ENCODE assay signal across 11 cellular contexts in the genomic region with DNA sequence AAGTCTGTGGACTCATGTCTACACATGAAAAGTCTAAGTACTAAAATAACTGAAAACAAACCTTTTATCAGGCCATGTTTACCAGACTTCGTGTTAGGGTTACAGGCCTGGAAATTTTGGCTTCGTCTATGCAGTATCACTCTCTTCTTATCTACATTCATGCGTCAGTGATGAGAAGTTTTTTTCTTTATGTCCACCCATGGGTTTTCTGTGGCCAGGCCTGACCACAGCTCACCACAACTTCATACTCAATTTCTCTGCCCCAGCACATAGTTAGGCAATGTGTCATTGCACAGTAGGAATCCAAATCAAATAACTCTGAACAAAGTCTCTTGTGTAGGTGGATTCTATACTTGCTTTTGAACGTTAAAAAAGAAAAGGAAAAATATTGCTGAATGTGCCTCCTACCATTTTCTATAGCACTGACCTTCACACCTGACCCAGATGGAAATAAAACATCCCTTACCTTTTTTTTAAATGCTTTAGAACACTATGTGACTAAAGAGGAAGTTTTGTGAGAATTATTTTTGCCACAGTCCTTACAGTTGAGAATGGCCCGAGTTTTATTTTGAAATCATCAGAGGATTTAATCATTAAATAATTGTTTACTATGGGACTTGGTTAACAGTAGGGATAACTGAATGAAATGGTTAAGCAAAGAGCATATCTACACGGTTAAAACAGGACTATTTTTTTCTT.
DNase-seq lines count a peak whose midpoint lies in the region; ATAC-seq, FAIRE-seq and TF ChIP-seq lines count a peak whose summit lies in the region.
"Had no signal": no experiment of that assay in that cellular context is flagged by ENCODE, and none has a peak within 500 bp of the region (broad histone marks: within the 10 kb centered on the region; RNA-seq: fewer than 3 reads in every experiment).

No MANE protein-coding gene starts in this region.

- peak overlapping the region; percentile 34; the same call in 2 of the 3 replicates for H3K4me2 ChIP-seq in A549
- H3K4me2 ChIP-seq in Karpas-422 (ENCODE audit: low read depth, low read length, poor library complexity, severe bottlenecking) = no peak overlapping the region

- H3K4me1 ChIP-seq in A549 (no peaks in the 10 kb centered on the region), Karpas-422 (ENCODE audit: low read length) (no peaks in the 10 kb centered on the region), adrenal gland (replicated peaks in 1 of 2) (no peaks in the 10 kb centered on the region)
- H3K4me1 ChIP-seq: upper lobe of left lung had no signal

- intact Hi-C loops in adrenal gland (cut with DNase I) = no loop called here

- ATAC-seq in A549 (peak; percentile 56 to 61; a peak in 4 of 6 replicates), HG03095 (IDR thresholded peaks at IDR 0.05; ENCODE audit: unreplicated experiment) (no peak)
- peak; percentile 31 for ATAC-seq in activated T-helper 17 cell treated with anti-CD3 and anti-CD28 coated beads, Interleukin-2, amount 50 U/mL, for 72 hours (replicated peaks)

- no peaks in the 10 kb centered on the region; the same call in 1 of the 2 replicates for H3K9me2 ChIP-seq in Karpas-422 (replicated peaks; ENCODE audit: insufficient read depth, low read length)

- H3K9ac ChIP-seq in Karpas-422 (ENCODE audit: low read length) = no peak overlapping the region

- H3K27me3 ChIP-seq in Karpas-422 (ENCODE audit: low read length) (no peaks in the 10 kb centered on the region), adrenal gland (no peaks in the 10 kb centered on the region)
- H3K27me3 ChIP-seq: upper lobe of left lung had no signal

- FAIRE-seq in A549 (lab: Jason Lieb, UNC) = no peak

- H4K20me1 ChIP-seq in Karpas-422 (ENCODE audit: insufficient read depth, low read depth, low read length) = no peaks in the 10 kb centered on the region

- DNase-seq in A549 (ENCODE audit: low read depth in 1 of 2, low spot score in 1 of 2) (peak in 1 of 2 experiments; percentile 30), HS-5 (ENCODE audit: low read depth) (peak; percentile 91), islet precursor cell (peak; percentile 60), Karpas-422 (no peak), SHP77 (lab: John Stamatoyannopoulos, UW) (no peak), adrenal gland (no peak)
- DNase-seq: MV-4-11, upper lobe of left lung had no signal

- TF ChIP-seq POLR2A in A549 (IDR thresholded peaks at IDR 0.05; ENCODE audit: low read length) (no peak), adrenal gland (IDR thresholded peaks at IDR 0.05) (no peak)

- H3K27ac Mint-ChIP-seq in activated T-helper 17 cell treated with anti-CD3 and anti-CD28 coated beads, Interleukin-2, amount 50 U/mL, for 72 hours = no peak overlapping the region
- H3K27ac Mint-ChIP-seq: activated T-helper 1 cell treated with anti-CD3 and anti-CD28 coated beads, Interleukin-12 subunit alpha, Interleukin-12 subunit beta, Interleukin-2, Interleukin-4 antibody, amounts not matched to agents 30 ng/mL and 10 ng/mL and 1 ng/mL, durations not matched to agents 14 hours and 24 hours and 36 hours had no signal

- TF ChIP-seq EP300 in A549 (IDR thresholded peaks at IDR 0.05) = no peak

- 14% methylated on average over 6 of the region's 6 CpGs for WGBS in A549 (ENCODE audit: missing lambda C conversion rate)
- WGBS in adrenal gland, 4 donors = 55 to 58% (median 56%) methylated on average over 6 of the region's 6 CpGs

- no peak overlapping the region for H3K4me3 Mint-ChIP-seq in activated T-helper 17 cell treated with anti-CD3 and anti-CD28 coated beads, Interleukin-2, amount 50 U/mL, for 72 hours
- H3K4me3 Mint-ChIP-seq: activated T-helper 1 cell treated with anti-CD3 and anti-CD28 coated beads, Interleukin-12 subunit alpha, Interleukin-12 subunit beta, Interleukin-2, Interleukin-4 antibody, amounts not matched to agents 30 ng/mL and 10 ng/mL and 1 ng/mL, durations not matched to agents 14 hours and 24 hours and 36 hours had no signal

- no peak overlapping the region for H2AFZ ChIP-seq in Karpas-422 (ENCODE audit: low read length)

- no peaks in the 10 kb centered on the region for H3K36me3 Mint-ChIP-seq in activated T-helper 17 cell treated with anti-CD3 and anti-CD28 coated beads, Interleukin-2, amount 50 U/mL, for 72 hours (ENCODE audit: low read depth)

- no peaks in the 10 kb centered on the region for H3K4me1 Mint-ChIP-seq in activated T-helper 17 cell treated with anti-CD3 and anti-CD28 coated beads, Interleukin-2, amount 50 U/mL, for 72 hours

- POLR2A ChIA-PET in A549 (lab: Yijun Ruan, JAX) = no interaction called here

- H3K4me3 ChIP-seq in A549 (no peak overlapping the region), Karpas-422 (ENCODE audit: low read length) (no peak overlapping the region), adrenal gland (no peak overlapping the region)
- H3K4me3 ChIP-seq: upper lobe of left lung had no signal

- CTCF ChIA-PET in A549 (lab: Yijun Ruan, JAX) = no interaction called here

- H3K36me3 ChIP-seq in Karpas-422 (ENCODE audit: insufficient read depth, low read length) = no peaks in the 10 kb centered on the region
- no peaks in the 10 kb centered on the region for H3K36me3 ChIP-seq in adrenal gland (replicated peaks in 1 of 2)
- H3K36me3 ChIP-seq: upper lobe of left lung had no signal

- no peaks in the 10 kb centered on the region for H3K27me3 Mint-ChIP-seq in activated T-helper 17 cell treated with anti-CD3 and anti-CD28 coated beads, Interleukin-2, amount 50 U/mL, for 72 hours

- H3K27ac ChIP-seq in A549 (no peak overlapping the region), Karpas-422 (ENCODE audit: low read length) (no peak overlapping the region), adrenal gland (no peak overlapping the region)
- H3K27ac ChIP-seq: upper lobe of left lung had no signal

- no peaks in the 10 kb centered on the region for H3K79me2 ChIP-seq in Karpas-422 (ENCODE audit: low read length)

- TF ChIP-seq CTCF in A549 (IDR thresholded peaks at IDR 0.05) (no peak), adrenal gland (IDR thresholded peaks at IDR 0.05) (no peak)

- no peak for TF ChIP-seq RAD21 in A549 (conservative IDR thresholded peaks at IDR 0.05 in 1 of 2, IDR thresholded peaks at IDR 0.05 in 1 of 2)

- no peaks in the 10 kb centered on the region for H3K9me3 ChIP-seq in A549
- no peaks in the 10 kb centered on the region for H3K9me3 ChIP-seq in Karpas-422 (ENCODE audit: low read length)
- H3K9me3 ChIP-seq in adrenal gland (replicated peaks in 1 of 3) = no peaks in the 10 kb centered on the region
- H3K9me3 ChIP-seq: upper lobe of left lung had no signal

- no peaks in the 10 kb centered on the region for H3K9me3 Mint-ChIP-seq in activated T-helper 17 cell treated with anti-CD3 and anti-CD28 coated beads, Interleukin-2, amount 50 U/mL, for 72 hours
- H3K9me3 Mint-ChIP-seq: activated T-helper 1 cell treated with anti-CD3 and anti-CD28 coated beads, Interleukin-12 subunit alpha, Interleukin-12 subunit beta, Interleukin-2, Interleukin-4 antibody, amounts not matched to agents 30 ng/mL and 10 ng/mL and 1 ng/mL, durations not matched to agents 14 hours and 24 hours and 36 hours had no signal

TF ChIP-seq in A549, 52 proteins besides CTCF, POLR2A, EP300 and RAD21:
- no peak for TF ChIP-seq ESRRA (IDR thresholded peaks at IDR 0.05; ENCODE audit: borderline replicate concordance, low read length)
- TF ChIP-seq NR3C1 (IDR thresholded peaks at IDR 0.05) = no peak
- TF ChIP-seq, protein P1, sequence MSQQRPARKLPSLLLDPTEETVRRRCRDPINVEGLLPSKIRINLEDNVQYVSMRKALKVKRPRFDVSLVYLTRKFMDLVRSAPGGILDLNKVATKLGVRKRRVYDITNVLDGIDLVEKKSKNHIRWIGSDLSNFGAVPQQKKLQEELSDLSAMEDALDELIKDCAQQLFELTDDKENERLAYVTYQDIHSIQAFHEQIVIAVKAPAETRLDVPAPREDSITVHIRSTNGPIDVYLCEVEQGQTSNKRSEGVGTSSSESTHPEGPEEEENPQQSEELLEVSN (IDR thresholded peaks at IDR 0.05; ENCODE audit: borderline replicate concordance, low read depth) = no peak
- TF ChIP-seq TP53 (CRISPR knock-in tag; IDR thresholded peaks at IDR 0.05) = no peak
- TF ChIP-seq FOSB (CRISPR knock-in tag; IDR thresholded peaks at IDR 0.05) = no peak
- no peak for TF ChIP-seq NFE2L2 (conservative IDR thresholded peaks at IDR 0.05; ENCODE audit: low read length)
- no peak for TF ChIP-seq RARB (CRISPR knock-in tag; IDR thresholded peaks at IDR 0.05)
- TF ChIP-seq SREBF2 (IDR thresholded peaks at IDR 0.05) = no peak
- no peak for TF ChIP-seq PHF8 (IDR thresholded peaks at IDR 0.05; ENCODE audit: borderline replicate concordance, low read depth)
- TF ChIP-seq KDM5A (IDR thresholded peaks at IDR 0.05) = no peak
- TF ChIP-seq ZNF302 (CRISPR knock-in tag; IDR thresholded peaks at IDR 0.05) = no peak
- TF ChIP-seq CEBPB (IDR thresholded peaks at IDR 0.05) = no peak
- TF ChIP-seq, protein P2, sequence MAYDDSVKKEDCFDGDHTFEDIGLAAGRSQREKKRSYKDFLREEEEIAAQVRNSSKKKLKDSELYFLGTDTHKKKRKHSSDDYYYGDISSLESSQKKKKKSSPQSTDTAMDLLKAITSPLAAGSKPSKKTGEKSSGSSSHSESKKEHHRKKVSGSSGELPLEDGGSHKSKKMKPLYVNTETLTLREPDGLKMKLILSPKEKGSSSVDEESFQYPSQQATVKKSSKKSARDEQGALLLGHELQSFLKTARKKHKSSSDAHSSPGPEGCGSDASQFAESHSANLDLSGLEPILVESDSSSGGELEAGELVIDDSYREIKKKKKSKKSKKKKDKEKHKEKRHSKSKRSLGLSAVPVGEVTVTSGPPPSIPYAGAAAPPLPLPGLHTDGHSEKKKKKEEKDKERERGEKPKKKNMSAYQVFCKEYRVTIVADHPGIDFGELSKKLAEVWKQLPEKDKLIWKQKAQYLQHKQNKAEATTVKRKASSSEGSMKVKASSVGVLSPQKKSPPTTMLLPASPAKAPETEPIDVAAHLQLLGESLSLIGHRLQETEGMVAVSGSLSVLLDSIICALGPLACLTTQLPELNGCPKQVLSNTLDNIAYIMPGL (CRISPR knock-in tag; IDR thresholded peaks at IDR 0.05; ENCODE audit: borderline replicate concordance) = no peak
- TF ChIP-seq HEYL (CRISPR knock-in tag; IDR thresholded peaks at IDR 0.05) = no peak
- TF ChIP-seq HDAC2 (IDR thresholded peaks at IDR 0.05) = no peak

Comparison
In these comparisons a context has a peak if more than half of its experiments do, and no peak if none do; other contexts are left out.
1. DNase-seq: peak in HS-5 (single experiment) and islet precursor cell (single experiment); none in Karpas-422 (single experiment), SHP77 (0 of 2) and adrenal gland (0 of 7).